11 cellular contexts compared by ENCODE assay signal in the genomic region with DNA sequence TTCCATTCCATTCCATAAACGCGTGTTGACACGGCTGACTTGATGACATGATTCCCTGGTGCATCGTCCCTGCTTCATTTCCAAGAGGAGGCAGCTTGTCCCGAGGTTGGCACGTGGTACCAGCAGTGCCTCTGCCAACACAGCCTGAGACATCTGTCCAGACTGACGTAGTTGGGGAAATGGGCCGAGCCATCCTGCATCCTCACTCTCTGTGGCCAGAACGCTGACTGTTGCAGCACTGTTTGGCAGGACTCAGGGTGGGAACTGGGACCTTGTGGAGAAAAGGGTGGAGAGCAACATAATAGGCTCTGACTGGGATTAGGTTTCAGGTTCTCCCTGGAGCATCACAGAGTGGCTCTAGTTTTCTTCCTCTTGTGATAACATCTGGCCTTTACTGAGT.
DNase-seq lines count a peak whose midpoint lies in the region; ATAC-seq, FAIRE-seq and TF ChIP-seq lines count a peak whose summit lies in the region.
"Had no signal": no experiment of that assay in that cellular context is flagged by ENCODE, and none has a peak within 500 bp of the region (broad histone marks: within the 10 kb centered on the region; RNA-seq: fewer than 3 reads in every experiment).

No MANE protein-coding gene starts in this region.

- no peaks in the 10 kb centered on the region for H3K27me3 ChIP-seq in dorsolateral prefrontal cortex

- H3K36me3 ChIP-seq in mucosa of descending colon (ENCODE audit: low read depth), result no peaks in the 10 kb centered on the region

- no peaks in the 10 kb centered on the region for H3K4me1 ChIP-seq in mucosa of descending colon (ENCODE audit: low read depth)

- peak overlapping the region in 57 of 59 donors; percentile 13 to 92 (median 81) for H3K27ac ChIP-seq in dorsolateral prefrontal cortex

- peak; percentile 73 for DNase-seq in NCI-H2029 (lab: John Stamatoyannopoulos, UW)
- DNase-seq in NCI-H2029 treated with DMSO at 0.1 percent for 48 hours (lab: John Stamatoyannopoulos, UW), result no peak
- DNase-seq in dorsolateral prefrontal cortex, result peak; percentile 81 to 98 (median 95)
- DNase-seq in mucosa of descending colon, result peak in 1 of 3 donors; percentile 68
- DNase-seq in urothelium cell line (ENCODE audit: low spot score), result no peak
- DNase-seq in activated T-cell treated with anti-CD3 and anti-CD28 coated beads, Interleukin-2, amount 50 U/mL, for 48 hours, result no peak
- DNase-seq in GM19238 (ENCODE audit: insufficient read length, low spot score), result no peak
- DNase-seq: natural killer cell, SIG-M5 had no signal

- FAIRE-seq in urothelium cell line (lab: Jason Lieb, UNC), result peak; percentile 93
- FAIRE-seq: A204.1 had no signal

- peak overlapping the region in 4 of 59 donors; percentile 8 to 11 (median 9) for H3K4me3 ChIP-seq in dorsolateral prefrontal cortex
- no peak overlapping the region for H3K4me3 ChIP-seq in mucosa of descending colon

- TF ChIP-seq CTCF in dorsolateral prefrontal cortex (IDR thresholded peaks at IDR 0.05 in 54 of 56, conservative IDR thresholded peaks at IDR 0.05 in 2 of 56; ENCODE audit: low read depth in 1 of 56, partially characterized antibody in 56 of 56), result peak in 18 of 56 donors; percentile 9 to 54 (median 26)
- TF ChIP-seq CTCF in mucosa of descending colon (IDR thresholded peaks at IDR 0.05), result no peak

- no peaks in the 10 kb centered on the region for H3K9me3 ChIP-seq in mucosa of descending colon

- ATAC-seq in mucosa of descending colon, result peak; percentile 20
- ATAC-seq in GM21723 (IDR thresholded peaks at IDR 0.05; ENCODE audit: unreplicated experiment), result no peak
- ATAC-seq: natural killer cell had no signal

- intact Hi-C loops in dorsolateral prefrontal cortex (cut with DNase I) (no loop called here), mucosa of descending colon (cut with DNase I, micrococcal nuclease) (no loop called here)

Comparison
In these comparisons a context has a peak if more than half of its experiments do, and no peak if none do; other contexts are left out.
1. DNase-seq: peak in NCI-H2029 (single experiment) and dorsolateral prefrontal cortex (10 of 10); none in NCI-H2029 treated with DMSO at 0.1 percent for 48 hours (single experiment), urothelium cell line (single experiment), activated T-cell treated with anti-CD3 and anti-CD28 coated beads, Interleukin-2, amount 50 U/mL, for 48 hours (0 of 2) and GM19238 (single experiment).